In the genomic region with DNA sequence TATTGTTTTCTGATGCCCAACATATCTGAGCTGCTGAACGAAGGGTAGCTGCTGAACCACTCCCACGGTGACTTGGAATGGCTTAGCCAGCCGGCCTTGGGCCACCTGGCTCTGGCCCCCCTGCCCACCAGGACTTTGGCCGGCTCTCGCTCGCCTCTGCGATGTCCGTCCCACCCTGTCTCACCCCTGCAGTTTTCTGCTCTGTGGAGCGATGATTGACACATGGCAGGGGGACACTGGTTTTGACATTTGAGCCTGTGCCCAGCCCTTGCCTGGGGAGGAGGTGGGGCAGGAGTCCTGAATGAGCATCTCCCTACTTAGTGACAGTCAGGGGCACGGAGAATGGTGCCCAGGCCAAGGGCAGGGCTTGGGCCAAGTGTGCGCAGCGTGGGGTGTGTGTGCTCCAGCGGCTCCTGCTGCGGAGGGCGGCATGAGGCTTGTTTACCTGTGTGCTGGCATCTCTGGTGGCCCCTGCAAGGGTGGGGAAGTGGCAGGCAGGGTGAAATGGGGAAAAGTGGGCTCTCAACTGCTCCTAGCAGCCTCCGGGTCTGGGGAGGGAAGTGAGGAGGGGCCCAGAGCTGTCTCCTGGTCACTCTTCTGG, we compare ENCODE assay signal across 8 cellular contexts. TPM values are rescaled to one million over a fixed set of nuclear protein-coding genes. Genes with fewer than 3 reads are reported as not detected.
A peak's percentile ranks its signal among the peaks of the same experiment; 100 is the strongest.
DNase-seq lines count a peak whose midpoint lies in the region; FAIRE-seq and TF ChIP-seq lines count a peak whose summit lies in the region.

No MANE protein-coding gene starts in this region.

- no peaks in the 10 kb centered on the region for H3K9me3 Mint-ChIP-seq in activated T-cell treated with anti-CD3 and anti-CD28 coated beads, Interleukin-2, amount 50 U/mL, for 24 hours
- no peaks in the 10 kb centered on the region for H3K9me3 Mint-ChIP-seq in type B pancreatic cell

- no peak overlapping the region for H2AK5ac ChIP-seq in mesendoderm (ENCODE audit: low read length)

- H4K8ac ChIP-seq in mesendoderm (ENCODE audit: low read depth, low read length), result no peak overlapping the region

- no peaks in the 10 kb centered on the region for H3K27me3 Mint-ChIP-seq in activated T-cell treated with anti-CD3 and anti-CD28 coated beads, Interleukin-2, amount 50 U/mL, for 24 hours
- peaks cover 3% of the 10 kb centered on the region for H3K27me3 Mint-ChIP-seq in type B pancreatic cell

- peak overlapping the region; percentile 69 for H3K9ac ChIP-seq in mesendoderm (ENCODE audit: low read length)

- H3K23ac ChIP-seq in mesendoderm (ENCODE audit: low read length), result no peak overlapping the region

- TF ChIP-seq CTCF in brain microvascular endothelial cell (IDR thresholded peaks at IDR 0.05; ENCODE audit: low read depth, low read length, missing control alignments) (no peak), type B pancreatic cell (conservative IDR thresholded peaks at IDR 0.05) (no peak)

- H3K56ac ChIP-seq in mesendoderm (ENCODE audit: low read length), result peak overlapping the region; percentile 88

- no peak overlapping the region for H2BK15ac ChIP-seq in mesendoderm (replicated peaks; ENCODE audit: low read depth)

- H3K36me3 Mint-ChIP-seq in activated T-cell treated with anti-CD3 and anti-CD28 coated beads, Interleukin-2, amount 50 U/mL, for 24 hours (ENCODE audit: low read depth), result peaks cover 4% of the 10 kb centered on the region
- H3K36me3 Mint-ChIP-seq in type B pancreatic cell, result peaks cover 4% of the 10 kb centered on the region

- H3K4me3 ChIP-seq in brain microvascular endothelial cell (ENCODE audit: low read depth, low read length), result peak overlapping the region; percentile 42
- no peak overlapping the region for H3K4me3 ChIP-seq in mesendoderm (ENCODE audit: low read length)

- H3K27ac ChIP-seq in brain microvascular endothelial cell (no peak overlapping the region), mesendoderm (ENCODE audit: low read depth, low read length) (no peak overlapping the region)

- peak overlapping the region; percentile 35 for H3K18ac ChIP-seq in mesendoderm (ENCODE audit: low read length)

- H3K4me2 ChIP-seq in mesendoderm (ENCODE audit: low read length), result no peak overlapping the region

- no peak overlapping the region for H4K5ac ChIP-seq in mesendoderm (ENCODE audit: low read length)

- TF ChIP-seq POLR2A in GM12891 (IDR thresholded peaks at IDR 0.05; ENCODE audit: low read depth, low read length), result no peak

- H2BK5ac ChIP-seq in mesendoderm (ENCODE audit: low read length), result no peak overlapping the region

- H3K79me1 ChIP-seq in mesendoderm (ENCODE audit: low read length), result no peaks in the 10 kb centered on the region

- in situ Hi-C loops in brain microvascular endothelial cell (cut with HindIII; ENCODE audit: low pct_ligation_motif_present, low sequenced_read_pairs), result no loop called here

- H2BK120ac ChIP-seq in mesendoderm (ENCODE audit: low read depth, low read length), result no peak overlapping the region

- no peak for FAIRE-seq in GM12891 (lab: Jason Lieb, UNC)

- no peak overlapping the region for H3K4ac ChIP-seq in mesendoderm (ENCODE audit: low read depth, low read length)

- no peak for DNase-seq in activated T-cell treated with anti-CD3 and anti-CD28 coated beads, Interleukin-2, amount 50 U/mL, for 24 hours
- no peak for DNase-seq in activated T-cell treated with anti-CD3 and anti-CD28 coated beads, Interleukin-2, amount 50 U/mL, for 48 hours
- no peak for DNase-seq in brain microvascular endothelial cell
- DNase-seq in mesendoderm, result no peak
- DNase-seq in type B pancreatic cell (ENCODE audit: extremely low spot score, unreplicated experiment), result no peak
- no peak for DNase-seq in NCI-H2029 (lab: John Stamatoyannopoulos, UW)
- DNase-seq in NCI-H345 (lab: John Stamatoyannopoulos, UW), result no peak
- no peak for DNase-seq in GM12891 (ENCODE audit: insufficient read length, low spot score)

- H3K27me3 ChIP-seq in brain microvascular endothelial cell (replicated peaks) (no peaks in the 10 kb centered on the region), mesendoderm (ENCODE audit: insufficient read depth, low read length, poor library complexity) (no peaks in the 10 kb centered on the region)

- no peaks in the 10 kb centered on the region for H3K36me3 ChIP-seq in brain microvascular endothelial cell (replicated peaks)
- H3K36me3 ChIP-seq in mesendoderm (ENCODE audit: control insufficient read depth, insufficient read depth, low read length), result no peaks in the 10 kb centered on the region

- peak overlapping the region; percentile 71 for H3K27ac Mint-ChIP-seq in activated T-cell treated with anti-CD3 and anti-CD28 coated beads, Interleukin-2, amount 50 U/mL, for 24 hours
- peak overlapping the region; percentile 83 for H3K27ac Mint-ChIP-seq in type B pancreatic cell

- H3K4me3 Mint-ChIP-seq in activated T-cell treated with anti-CD3 and anti-CD28 coated beads, Interleukin-2, amount 50 U/mL, for 24 hours, result peak overlapping the region; percentile 33
- peak overlapping the region; percentile 82 for H3K4me3 Mint-ChIP-seq in type B pancreatic cell

- no peaks in the 10 kb centered on the region for H3K79me2 ChIP-seq in mesendoderm (ENCODE audit: control insufficient read depth, insufficient read depth, low read length)

- no CpG with 5 or more reads among the region's 16 CpGs for WGBS in mesendoderm (ENCODE audit: extremely low coverage, insufficient coverage, low lambda C conversion rate)

- H3K4me1 ChIP-seq in mesendoderm (ENCODE audit: control insufficient read depth, low read depth, low read length), result no peaks in the 10 kb centered on the region

- H3K4me1 Mint-ChIP-seq in activated T-cell treated with anti-CD3 and anti-CD28 coated beads, Interleukin-2, amount 50 U/mL, for 24 hours (ENCODE audit: low read depth), result peaks cover 46% of the 10 kb centered on the region
- H3K4me1 Mint-ChIP-seq in type B pancreatic cell (ENCODE audit: unreplicated experiment), result peaks cover 14% of the 10 kb centered on the region

TF ChIP-seq in GM12891, 5 proteins besides CTCF, POLR2A, EP300 and RAD21:
- no peak for TF ChIP-seq POU2F2 (IDR thresholded peaks at IDR 0.05; ENCODE audit: low read depth, low read length)
- TF ChIP-seq TAF1 (IDR thresholded peaks at IDR 0.05; ENCODE audit: low read depth, low read length), result no peak
- no peak for TF ChIP-seq SPI1 (IDR thresholded peaks at IDR 0.05; ENCODE audit: low read depth, low read length)
- TF ChIP-seq PAX5 (IDR thresholded peaks at IDR 0.05; ENCODE audit: insufficient read depth, low read length, severe bottlenecking), result no peak
- TF ChIP-seq POLR2AphosphoS5 (IDR thresholded peaks at IDR 0.05; ENCODE audit: low read depth, low read length), result no peak

RNA-seq across cellular contexts. Expression of gene CDKN1C, which starts 15.7 kb away (rescaled TPM):
- 4.1 TPM for polyA plus RNA-seq in mesendoderm (2013, experiment 1 of 2)
- polyA plus RNA-seq in mesendoderm (2013, experiment 2 of 2), result 4.4 TPM
- 108 and 140 TPM in 2 replicates for total RNA-seq in type B pancreatic cell (ENCODE audit: low replicate concordance)
- 0.15 TPM for polyA plus RNA-seq in GM12891 (2012; ENCODE audit: low read depth, missing spikeins)

RNA-seq across cellular contexts. Expression of gene PHLDA2, which starts 27.9 kb away (rescaled TPM):
- polyA plus RNA-seq in mesendoderm (2013, experiment 1 of 2), result 18.5 TPM
- polyA plus RNA-seq in mesendoderm (2013, experiment 2 of 2), result 18.7 TPM
- total RNA-seq in type B pancreatic cell (ENCODE audit: low replicate concordance), result 3.7 and 14.2 TPM in 2 replicates
- polyA plus RNA-seq in GM12891 (2012; ENCODE audit: low read depth, missing spikeins), result 0.42 TPM
